30 cellular contexts compared by ENCODE assay signal in the genomic region with DNA sequence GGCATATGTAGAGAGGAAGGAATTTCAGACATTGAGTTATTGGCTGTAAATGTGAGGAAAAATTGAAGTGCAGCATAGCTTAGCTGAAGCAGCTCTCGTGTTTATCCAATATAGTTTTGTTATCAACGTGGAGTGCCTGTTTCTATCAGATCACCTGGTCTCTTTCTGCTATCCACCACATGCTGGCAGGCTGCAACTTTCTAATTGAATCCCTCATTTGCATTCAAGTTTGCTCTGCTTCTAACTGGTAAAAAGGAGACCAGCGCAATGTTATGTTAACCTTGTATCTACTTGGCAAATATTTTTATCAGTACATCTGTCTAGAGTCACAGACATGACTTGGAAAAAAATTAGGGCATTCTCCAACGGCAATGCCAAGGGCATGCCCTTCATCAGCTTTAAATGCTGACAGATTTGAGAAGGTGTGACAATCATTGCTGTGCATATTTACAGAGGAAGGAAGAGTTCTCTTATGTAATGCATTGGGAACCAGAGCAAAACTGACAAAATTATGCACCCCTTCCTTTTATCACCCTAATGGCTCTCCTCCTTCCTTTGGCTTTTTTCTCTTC.
DNase-seq lines count a peak whose midpoint lies in the region; ATAC-seq and TF ChIP-seq lines count a peak whose summit lies in the region.
"Had no signal": no experiment of that assay in that cellular context is flagged by ENCODE, and none has a peak within 500 bp of the region (broad histone marks: within the 10 kb centered on the region; RNA-seq: fewer than 3 reads in every experiment).

No MANE protein-coding gene starts in this region.

- no peak overlapping the region for H3K4me3 ChIP-seq in GM23338
- peak overlapping the region; percentile 23 for H3K4me3 ChIP-seq in OCI-LY3 (ENCODE audit: low read length)
- H3K4me3 ChIP-seq in parathyroid adenoma (ENCODE audit: low read depth, low read length) = peak overlapping the region; percentile 18
- no peak overlapping the region for H3K4me3 ChIP-seq in dorsolateral prefrontal cortex
- H3K4me3 ChIP-seq: BLaER1, breast epithelium, hepatocyte, lower lobe of right lung, MG63, mucosa of descending colon, psoas muscle, sigmoid colon, tibial nerve had no signal

- H3K27ac Mint-ChIP-seq in GM23338 = no peak overlapping the region
- H3K27ac Mint-ChIP-seq: activated naive CD4-positive, alpha-beta T cell treated with anti-CD3 and anti-CD28 coated beads, Interleukin-2, amount 50 U/mL, for 72 hours; natural killer cell; T-helper 2 cell treated with Interferon-gamma antibody and Interleukin-4, amounts not matched to agents 5 μg/mL and 100 μg/mL, for 36 hours had no signal

- no peaks in the 10 kb centered on the region for H3K9me3 ChIP-seq in OCI-LY3 (ENCODE audit: insufficient read depth, low read length)
- no peaks in the 10 kb centered on the region for H3K9me3 ChIP-seq in parathyroid adenoma (ENCODE audit: control insufficient read depth, low read length)
- H3K9me3 ChIP-seq: breast epithelium, lower lobe of right lung, MG63, mucosa of descending colon, psoas muscle, sigmoid colon, tibial nerve had no signal

- no peak overlapping the region for H3K9ac ChIP-seq in OCI-LY3 (ENCODE audit: low read length)
- H3K9ac ChIP-seq in parathyroid adenoma = no peak overlapping the region
- H3K9ac ChIP-seq: BLaER1 had no signal

- intact Hi-C loops in dorsolateral prefrontal cortex (cut with DNase I) = no loop called here

- H3K9me2 ChIP-seq in GM23338 (ENCODE audit: insufficient read depth) = no peaks in the 10 kb centered on the region

- H3K4me2 ChIP-seq in GM23338 (peak overlapping the region; percentile 53), OCI-LY3 (ENCODE audit: low read length) (peak overlapping the region; percentile 51), parathyroid adenoma (ENCODE audit: low read length) (peak overlapping the region; percentile 46)
- H3K4me2 ChIP-seq: BLaER1, hepatocyte had no signal

- peaks cover 3% of the 10 kb centered on the region; the same call in 2 of the 3 replicates for H3K9me3 Mint-ChIP-seq in GM23338

- H3F3A ChIP-seq in GM23338 (replicated peaks; ENCODE audit: low read depth) = no peaks in the 10 kb centered on the region

- H3K4me1 ChIP-seq in GM23338 (ENCODE audit: insufficient read depth) (peaks cover 23% of the 10 kb centered on the region), OCI-LY3 (ENCODE audit: low read length) (peaks cover 13% of the 10 kb centered on the region), parathyroid adenoma (peaks cover 7% of the 10 kb centered on the region)
- H3K4me1 ChIP-seq: BLaER1, breast epithelium, psoas muscle had no signal

- H3K27me3 ChIP-seq in GM23338 (ENCODE audit: insufficient read depth) (no peaks in the 10 kb centered on the region), OCI-LY3 (ENCODE audit: low read depth, low read length) (no peaks in the 10 kb centered on the region), parathyroid adenoma (ENCODE audit: control insufficient read depth, insufficient read depth, low read length) (no peaks in the 10 kb centered on the region), dorsolateral prefrontal cortex (no peaks in the 10 kb centered on the region)
- H3K27me3 ChIP-seq: BLaER1, breast epithelium, hepatocyte, MG63, sigmoid colon, tibial nerve had no signal

- H3K4me3 Mint-ChIP-seq in GM23338 = no peak overlapping the region
- H3K4me3 Mint-ChIP-seq: natural killer cell; T-helper 2 cell treated with Interferon-gamma antibody and Interleukin-4, amounts not matched to agents 5 μg/mL and 100 μg/mL, for 36 hours had no signal

- no peaks in the 10 kb centered on the region for H3K27me3 Mint-ChIP-seq in GM23338 (ENCODE audit: insufficient read depth, low read depth, poor library complexity)

- no peaks in the 10 kb centered on the region; the same call in 2 of the 3 replicates for H3K36me3 Mint-ChIP-seq in GM23338 (ENCODE audit: low read depth)
- H3K36me3 Mint-ChIP-seq: activated naive CD4-positive, alpha-beta T cell treated with anti-CD3 and anti-CD28 coated beads, Interleukin-2, amount 50 U/mL, for 72 hours; natural killer cell had no signal

- no peaks in the 10 kb centered on the region for H3K36me3 ChIP-seq in GM23338 (ENCODE audit: insufficient read depth)
- H3K36me3 ChIP-seq in OCI-LY3 (replicated peaks; ENCODE audit: low read depth, low read length) = no peaks in the 10 kb centered on the region
- no peaks in the 10 kb centered on the region for H3K36me3 ChIP-seq in parathyroid adenoma (ENCODE audit: control insufficient read depth, insufficient read depth, low read length)
- H3K36me3 ChIP-seq: BLaER1, breast epithelium, lower lobe of right lung, MG63, sigmoid colon, tibial nerve had no signal

- H3K79me2 ChIP-seq in GM23338 (replicated peaks; ENCODE audit: insufficient read depth) = no peaks in the 10 kb centered on the region
- no peaks in the 10 kb centered on the region for H3K79me2 ChIP-seq in OCI-LY3 (ENCODE audit: low read length)
- no peaks in the 10 kb centered on the region for H3K79me2 ChIP-seq in parathyroid adenoma
- H3K79me2 ChIP-seq: hepatocyte had no signal

- H2AFZ ChIP-seq in GM23338 (peak overlapping the region; percentile 9; the same call in 1 of the 2 replicates), OCI-LY3 (ENCODE audit: low read depth, low read length) (0 out of 2 replicates have a peak overlapping the region, but pooled peaks have one; percentile 0), parathyroid adenoma (no peak overlapping the region)
- H2AFZ ChIP-seq: hepatocyte had no signal

- peaks cover 26% of the 10 kb centered on the region for H3K4me1 Mint-ChIP-seq in GM23338
- H3K4me1 Mint-ChIP-seq: natural killer cell had no signal

- DNase-seq in GM23338 (ENCODE audit: low spot score) (peak; percentile 17), NCI-H2107 (lab: John Stamatoyannopoulos, UW) (no peak), dorsolateral prefrontal cortex (no peak)
- DNase-seq: activated CD4-positive, alpha-beta T cell treated with anti-CD3 and anti-CD28 coated beads for 4 hours; activated T-cell treated with anti-CD3 and anti-CD28 coated beads for 4 hours; amygdala; DMS53; KG1; lower lobe of right lung; MG63; mucosa of descending colon; natural killer cell; NCI-H1105; NCI-H1930; nucleus accumbens; psoas muscle; SIG-M5; sigmoid colon; stimulated activated CD4-positive, alpha-beta T cell treated with anti-CD3 and anti-CD28 coated beads, Interleukin-12 subunit alpha, Interleukin-12 subunit beta, amount 100 ng/mL, for 4 hours; stimulated activated CD4-positive, alpha-beta T cell treated with anti-CD3 and anti-CD28 coated beads, Interleukin-4, amount 100 ng/mL, for 1 hour had no signal

- peak; percentile 47 for ATAC-seq in GM18519 (IDR thresholded peaks at IDR 0.05; ENCODE audit: low FRiP score, unreplicated experiment)
- peak; percentile 59 for ATAC-seq in GM23338
- ATAC-seq in GM18498 (IDR thresholded peaks at IDR 0.05; ENCODE audit: unreplicated experiment) = no peak
- ATAC-seq: activated naive CD4-positive, alpha-beta T cell treated with anti-CD3 and anti-CD28 coated beads, Interleukin-2, amount 50 U/mL, for 72 hours; lower lobe of right lung; mucosa of descending colon; natural killer cell; psoas muscle had no signal

- H4K20me1 ChIP-seq in GM23338 (replicated peaks; ENCODE audit: insufficient read depth) (no peaks in the 10 kb centered on the region), OCI-LY3 (ENCODE audit: insufficient read depth, low read length) (no peaks in the 10 kb centered on the region)
- H4K20me1 ChIP-seq: BLaER1 had no signal

- TF ChIP-seq CTCF in GM23338 (conservative IDR thresholded peaks at IDR 0.05; ENCODE audit: low read depth in 2 of 2) (no peak), OCI-LY3 (IDR thresholded peaks at IDR 0.05; ENCODE audit: low read depth, low read length) (peak; percentile 32; the same call in 1 of the 2 replicates), parathyroid adenoma (IDR thresholded peaks at IDR 0.05) (no peak), dorsolateral prefrontal cortex (IDR thresholded peaks at IDR 0.05 in 54 of 56, conservative IDR thresholded peaks at IDR 0.05 in 2 of 56; ENCODE audit: low read depth in 1 of 56, partially characterized antibody in 56 of 56) (no peak)

- H3K27ac ChIP-seq in GM23338 (ENCODE audit: low read depth) = no peak overlapping the region
- H3K27ac ChIP-seq in OCI-LY3 (ENCODE audit: low read length) = no peak overlapping the region
- no peak overlapping the region for H3K27ac ChIP-seq in parathyroid adenoma
- no peak overlapping the region for H3K27ac ChIP-seq in dorsolateral prefrontal cortex
- H3K27ac ChIP-seq: BLaER1, breast epithelium, hepatocyte, lower lobe of right lung, psoas muscle, sigmoid colon, tibial nerve had no signal

TF ChIP-seq in GM23338, 12 proteins besides CTCF, POLR2A, EP300 and RAD21 (continues in another document):
- no peak for TF ChIP-seq JUNB (IDR thresholded peaks at IDR 0.05; ENCODE audit: unreplicated experiment)

Comparison
In these comparisons a context has a peak if more than half of its experiments do, and no peak if none do; other contexts are left out.
1. H3K4me3 ChIP-seq: peak in OCI-LY3 (single experiment) and parathyroid adenoma (single experiment); none in GM23338 (single experiment) and dorsolateral prefrontal cortex (0 of 59).
2. Peak in every context shown above with its lines, with median percentiles within 50 percentile points of each other: H3K4me2 ChIP-seq.